12 cellular contexts compared by ENCODE assay signal in the genomic region with DNA sequence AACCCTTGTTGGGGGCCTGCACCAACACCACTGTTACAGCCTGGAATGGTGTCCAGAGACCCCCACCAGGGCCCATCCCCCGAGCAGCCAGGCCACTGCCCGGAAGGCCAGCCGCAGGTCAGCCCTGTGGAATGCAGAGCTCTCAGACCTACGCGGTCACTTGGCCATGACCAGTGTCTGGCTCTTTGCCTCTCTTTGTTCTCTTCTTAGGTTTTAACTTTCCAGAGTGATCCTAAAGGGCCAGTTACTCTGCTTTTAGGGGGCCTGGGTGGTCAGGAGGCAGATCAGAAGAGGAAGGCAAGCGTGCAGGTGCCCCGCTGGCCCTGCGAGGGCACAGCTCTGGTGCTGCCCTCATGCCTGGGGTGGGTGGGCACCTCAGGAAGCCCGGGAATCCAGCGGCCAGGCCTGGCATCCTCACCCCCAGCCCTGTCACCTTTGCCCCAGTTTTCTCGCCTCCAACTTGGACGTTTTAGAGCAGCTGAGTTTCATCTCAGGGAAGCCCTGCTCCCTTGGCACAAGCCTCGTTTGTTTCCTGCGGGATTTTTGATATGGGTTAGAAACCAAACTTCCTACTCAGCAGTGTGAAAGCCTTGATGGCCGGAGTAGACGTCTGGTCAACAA.
A peak's percentile ranks its signal among the peaks of the same experiment; 100 is the strongest.
DNase-seq lines count a peak whose midpoint lies in the region; ATAC-seq, FAIRE-seq and TF ChIP-seq lines count a peak whose summit lies in the region.
"Had no signal": no experiment of that assay in that cellular context is flagged by ENCODE, and none has a peak within 500 bp of the region (broad histone marks: within the 10 kb centered on the region; RNA-seq: fewer than 3 reads in every experiment).

No MANE protein-coding gene starts in this region.

- FAIRE-seq in frontal cortex (lab: Jason Lieb, UNC), result no peak

- H3K4me1 ChIP-seq in aorta (ENCODE audit: control insufficient read depth in 1 of 2, insufficient read depth in 2 of 2, low read length in 2 of 2), result peaks cover 0 to 11% of the 10 kb centered on the region in 2 donors

- WGBS in aorta, 2 donors, result 14 to 15% methylated on average over 16 of the region's 16 CpGs

- peaks cover 19% of the 10 kb centered on the region for H3K27me3 Mint-ChIP-seq in activated naive CD8-positive, alpha-beta T cell treated with anti-CD3 and anti-CD28 coated beads, Interleukin-2, amount 10 ng/mL, durations not matched to agents 7 days and 5 days
- H3K27me3 Mint-ChIP-seq in activated naive CD8-positive, alpha-beta T cell treated with anti-CD3 and anti-CD28 coated beads, Interleukin-2, amount 50 U/mL, for 24 hours, result peaks cover 10% of the 10 kb centered on the region
- peaks cover 16% of the 10 kb centered on the region for H3K27me3 Mint-ChIP-seq in nephron (ENCODE audit: low read depth)
- H3K27me3 Mint-ChIP-seq in activated CD8-positive, alpha-beta memory T cell treated with anti-CD3 and anti-CD28 coated beads, Interleukin-2, amount 10 ng/mL, durations not matched to agents 7 days and 5 days, result peaks cover 9% of the 10 kb centered on the region

- H3K27me3 ChIP-seq in aorta (ENCODE audit: control insufficient read depth in 1 of 2, insufficient read depth in 2 of 2, low read length in 1 of 2), result no peaks in the 10 kb centered on the region

- TF ChIP-seq CTCF in nephron (IDR thresholded peaks at IDR 0.05; ENCODE audit: unreplicated experiment in 3 of 3), result no peak

- intact Hi-C loops in Right ventricle myocardium inferior (cut with DNase I) (no loop called here), aorta (cut with DNase I) (loop anchor here in 1 of 2 donors (5.0 kb wide), 1 partner anchor 66 kb away; no protein-coding TSS in a partner anchor)

- CTCF ChIA-PET in activated CD8-positive, alpha-beta memory T cell treated with anti-CD3 and anti-CD28 coated beads, Interleukin-2, amount 10 ng/mL, durations not matched to agents 7 days and 5 days (lab: Charles Lee), result no interaction called here

- no peak for ATAC-seq in activated naive CD8-positive, alpha-beta T cell treated with anti-CD3 and anti-CD28 coated beads, Interleukin-2, amount 10 ng/mL, durations not matched to agents 7 days and 5 days (ENCODE audit: low read depth)
- no peak for ATAC-seq in activated naive CD8-positive, alpha-beta T cell treated with anti-CD3 and anti-CD28 coated beads, Interleukin-2, amount 50 U/mL, for 24 hours
- ATAC-seq in Right ventricle myocardium inferior, result peak; percentile 37
- no peak for ATAC-seq in aorta (ENCODE audit: low FRiP score)
- no peak for ATAC-seq in activated CD8-positive, alpha-beta memory T cell treated with anti-CD3 and anti-CD28 coated beads, Interleukin-2, amount 10 ng/mL, durations not matched to agents 7 days and 5 days
- no peak for ATAC-seq in HG02610 (IDR thresholded peaks at IDR 0.05; ENCODE audit: unreplicated experiment)

- no peaks in the 10 kb centered on the region for H3K36me3 Mint-ChIP-seq in activated naive CD8-positive, alpha-beta T cell treated with anti-CD3 and anti-CD28 coated beads, Interleukin-2, amount 10 ng/mL, durations not matched to agents 7 days and 5 days
- no peaks in the 10 kb centered on the region for H3K36me3 Mint-ChIP-seq in activated naive CD8-positive, alpha-beta T cell treated with anti-CD3 and anti-CD28 coated beads, Interleukin-2, amount 50 U/mL, for 24 hours (ENCODE audit: low read depth)
- no peaks in the 10 kb centered on the region for H3K36me3 Mint-ChIP-seq in nephron (ENCODE audit: low read depth)
- H3K36me3 Mint-ChIP-seq in activated CD8-positive, alpha-beta memory T cell treated with anti-CD3 and anti-CD28 coated beads, Interleukin-2, amount 10 ng/mL, durations not matched to agents 7 days and 5 days, result no peaks in the 10 kb centered on the region

- H3K9me3 ChIP-seq in aorta (ENCODE audit: control insufficient read depth, low read length), result no peaks in the 10 kb centered on the region

- POLR2A ChIA-PET in activated naive CD8-positive, alpha-beta T cell treated with anti-CD3 and anti-CD28 coated beads, Interleukin-2, amount 10 ng/mL, durations not matched to agents 7 days and 5 days (lab: Charles Lee), result no interaction called here

- no peak overlapping the region for H3K4me3 ChIP-seq in aorta (ENCODE audit: low read length in 2 of 2)

- H3K4me3 Mint-ChIP-seq in activated naive CD8-positive, alpha-beta T cell treated with anti-CD3 and anti-CD28 coated beads, Interleukin-2, amount 10 ng/mL, durations not matched to agents 7 days and 5 days, result no peak overlapping the region
- no peak overlapping the region for H3K4me3 Mint-ChIP-seq in activated naive CD8-positive, alpha-beta T cell treated with anti-CD3 and anti-CD28 coated beads, Interleukin-2, amount 50 U/mL, for 24 hours
- peak overlapping the region in 1 of 3 experiments; percentile 42 for H3K4me3 Mint-ChIP-seq in nephron
- no peak overlapping the region for H3K4me3 Mint-ChIP-seq in activated CD8-positive, alpha-beta memory T cell treated with anti-CD3 and anti-CD28 coated beads, Interleukin-2, amount 10 ng/mL, durations not matched to agents 7 days and 5 days
- H3K4me3 Mint-ChIP-seq: central memory CD8-positive, alpha-beta T cell had no signal

- H3K36me3 ChIP-seq in aorta (ENCODE audit: control insufficient read depth in 1 of 2, insufficient read depth in 2 of 2, low read length in 1 of 2), result no peaks in the 10 kb centered on the region

- peaks cover 7% of the 10 kb centered on the region for H3K9me3 Mint-ChIP-seq in activated naive CD8-positive, alpha-beta T cell treated with anti-CD3 and anti-CD28 coated beads, Interleukin-2, amount 10 ng/mL, durations not matched to agents 7 days and 5 days
- peaks cover 4% of the 10 kb centered on the region for H3K9me3 Mint-ChIP-seq in activated naive CD8-positive, alpha-beta T cell treated with anti-CD3 and anti-CD28 coated beads, Interleukin-2, amount 50 U/mL, for 24 hours
- H3K9me3 Mint-ChIP-seq in nephron, result peaks cover 5% of the 10 kb centered on the region
- H3K9me3 Mint-ChIP-seq in activated CD8-positive, alpha-beta memory T cell treated with anti-CD3 and anti-CD28 coated beads, Interleukin-2, amount 10 ng/mL, durations not matched to agents 7 days and 5 days (ENCODE audit: low read depth), result peaks cover 7% of the 10 kb centered on the region

- peaks cover 2% of the 10 kb centered on the region for H3K4me1 Mint-ChIP-seq in activated naive CD8-positive, alpha-beta T cell treated with anti-CD3 and anti-CD28 coated beads, Interleukin-2, amount 10 ng/mL, durations not matched to agents 7 days and 5 days
- H3K4me1 Mint-ChIP-seq in activated naive CD8-positive, alpha-beta T cell treated with anti-CD3 and anti-CD28 coated beads, Interleukin-2, amount 50 U/mL, for 24 hours, result peaks cover 1% of the 10 kb centered on the region
- peaks cover 38% of the 10 kb centered on the region for H3K4me1 Mint-ChIP-seq in nephron
- no peaks in the 10 kb centered on the region for H3K4me1 Mint-ChIP-seq in activated CD8-positive, alpha-beta memory T cell treated with anti-CD3 and anti-CD28 coated beads, Interleukin-2, amount 10 ng/mL, durations not matched to agents 7 days and 5 days
- H3K4me1 Mint-ChIP-seq: central memory CD8-positive, alpha-beta T cell had no signal

- peak overlapping the region; percentile 4 for H3K27ac Mint-ChIP-seq in activated naive CD8-positive, alpha-beta T cell treated with anti-CD3 and anti-CD28 coated beads, Interleukin-2, amount 10 ng/mL, durations not matched to agents 7 days and 5 days
- no peak overlapping the region for H3K27ac Mint-ChIP-seq in activated naive CD8-positive, alpha-beta T cell treated with anti-CD3 and anti-CD28 coated beads, Interleukin-2, amount 50 U/mL, for 24 hours
- peak overlapping the region in 2 of 3 experiments; percentile 9 to 69 for H3K27ac Mint-ChIP-seq in nephron
- H3K27ac Mint-ChIP-seq in activated CD8-positive, alpha-beta memory T cell treated with anti-CD3 and anti-CD28 coated beads, Interleukin-2, amount 10 ng/mL, durations not matched to agents 7 days and 5 days, result no peak overlapping the region

- H3K27ac ChIP-seq in aorta (ENCODE audit: low read depth in 1 of 2, low read length in 2 of 2), result peak overlapping the region; percentile 6 to 92

- no peak for DNase-seq in activated naive CD8-positive, alpha-beta T cell treated with anti-CD3 and anti-CD28 coated beads, Interleukin-2, amount 10 ng/mL, durations not matched to agents 7 days and 5 days
- DNase-seq in activated naive CD8-positive, alpha-beta T cell treated with anti-CD3 and anti-CD28 coated beads, Interleukin-2, amount 50 U/mL, for 24 hours, result no peak
- DNase-seq in Right ventricle myocardium inferior (ENCODE audit: missing footprints), result no peak
- peak in 1 of 2 donors; percentile 72 for DNase-seq in aorta
- no peak for DNase-seq in activated CD8-positive, alpha-beta memory T cell treated with anti-CD3 and anti-CD28 coated beads, Interleukin-2, amount 10 ng/mL, durations not matched to agents 7 days and 5 days
- DNase-seq in frontal cortex (ENCODE audit: low spot score in 2 of 2), result no peak
- DNase-seq: hypothalamus; SHP77; stimulated activated CD8-positive, alpha-beta memory T cell treated with anti-CD3 and anti-CD28 coated beads, Interleukin-4, amount 100 ng/mL, for 48 hours had no signal

Comparison
In these comparisons a context has a peak if more than half of its experiments do, and no peak if none do; other contexts are left out.
1. H3K27ac Mint-ChIP-seq: peak in activated naive CD8-positive, alpha-beta T cell treated with anti-CD3 and anti-CD28 coated beads, Interleukin-2, amount 10 ng/mL, durations not matched to agents 7 days and 5 days (single experiment) and nephron (2 of 3); none in activated naive CD8-positive, alpha-beta T cell treated with anti-CD3 and anti-CD28 coated beads, Interleukin-2, amount 50 U/mL, for 24 hours (single experiment) and activated CD8-positive, alpha-beta memory T cell treated with anti-CD3 and anti-CD28 coated beads, Interleukin-2, amount 10 ng/mL, durations not matched to agents 7 days and 5 days (single experiment).